Comparison of ENCODE assay signal across 11 cellular contexts in the genomic region with DNA sequence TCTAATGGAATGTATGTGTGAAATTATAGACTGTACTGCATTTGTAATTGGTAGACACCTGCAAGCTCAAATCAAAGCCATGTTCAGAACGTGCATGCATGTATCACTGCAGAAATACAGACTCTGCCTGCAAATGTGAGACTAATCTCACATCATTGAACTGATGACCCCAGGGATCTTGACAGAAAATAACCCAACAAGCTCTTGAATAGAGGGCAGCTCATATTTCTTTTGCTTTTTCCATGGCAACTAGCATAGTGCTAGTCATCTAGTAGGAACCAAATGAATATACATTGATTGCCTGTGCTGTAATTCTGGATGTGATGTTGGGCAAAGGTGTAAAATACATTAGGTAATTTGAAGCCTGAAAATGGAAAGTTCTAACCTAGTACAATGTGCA.
DNase-seq lines count a peak whose midpoint lies in the region; ATAC-seq and TF ChIP-seq lines count a peak whose summit lies in the region.
"Had no signal": no experiment of that assay in that cellular context is flagged by ENCODE, and none has a peak within 500 bp of the region (broad histone marks: within the 10 kb centered on the region; RNA-seq: fewer than 3 reads in every experiment).

No MANE protein-coding gene starts in this region.

- peak overlapping the region; percentile 73 for H3K27ac Mint-ChIP-seq in activated CD4-positive, alpha-beta memory T cell treated with anti-CD3 and anti-CD28 coated beads for 36 hours
- H3K27ac Mint-ChIP-seq in naive thymus-derived CD4-positive, alpha-beta T cell, result peak overlapping the region in 8 of 9 donors; percentile 69 to 87 (median 80)

- no peaks in the 10 kb centered on the region for H3K9me3 Mint-ChIP-seq in activated CD4-positive, alpha-beta memory T cell treated with anti-CD3 and anti-CD28 coated beads for 36 hours
- H3K9me3 Mint-ChIP-seq in naive thymus-derived CD4-positive, alpha-beta T cell, result no peaks in the 10 kb centered on the region

- DNase-seq in NCI-H748 (lab: John Stamatoyannopoulos, UW; ENCODE audit: unreplicated experiment) (peak; percentile 36), NCI-H748 treated with DMSO at 0.1 percent for 48 hours (lab: John Stamatoyannopoulos, UW) (no peak), ovary (no peak), CD1c-positive myeloid dendritic cell (ENCODE audit: extremely low spot score) (no peak)
- no peak for DNase-seq in activated CD4-positive, alpha-beta memory T cell treated with anti-CD3 and anti-CD28 coated beads for 36 hours
- no peak for DNase-seq in naive thymus-derived CD4-positive, alpha-beta T cell
- DNase-seq: amygdala, cortex of kidney had no signal

- intact Hi-C loops in activated CD4-positive, alpha-beta memory T cell treated with anti-CD3 and anti-CD28 coated beads for 36 hours (cut with micrococcal nuclease), result no loop called here
- intact Hi-C loops in naive thymus-derived CD4-positive, alpha-beta T cell (cut with micrococcal nuclease), result loop anchor here in 1 of 2 donors (1.0 kb wide), 2 partner anchors 8 kb away; no protein-coding TSS in a partner anchor
- intact Hi-C loops in ovary (cut with DNase I), result no loop called here

- WGBS in ovary, 3 donors, result 32 to 68% (median 33%) methylated on average over 1 of the region's 1 CpG

- peaks cover 37% of the 10 kb centered on the region for H3K4me1 ChIP-seq in KMS-11 (ENCODE audit: low read depth, poor library complexity, severe bottlenecking)
- H3K4me1 ChIP-seq in naive thymus-derived CD4-positive, alpha-beta T cell (ENCODE audit: control insufficient read depth in 2 of 2, insufficient read depth in 2 of 2, low read length in 2 of 2), result peaks cover 40 to 51% of the 10 kb centered on the region in 2 donors
- H3K4me1 ChIP-seq in ovary (ENCODE audit: insufficient read depth), result no peaks in the 10 kb centered on the region
- H3K4me1 ChIP-seq: vagina had no signal

- TF ChIP-seq CTCF in KMS-11 (conservative IDR thresholded peaks at IDR 0.05; ENCODE audit: low read depth, low read length), result no peak
- no peak for TF ChIP-seq CTCF in ovary (IDR thresholded peaks at IDR 0.05)

- 0 out of 2 replicates have a peak, but pooled peaks cover 3% of the 10 kb centered on the region for H4K20me1 ChIP-seq in KMS-11 (ENCODE audit: insufficient read depth)

- peaks cover 82% of the 10 kb centered on the region for H3K4me1 Mint-ChIP-seq in activated CD4-positive, alpha-beta memory T cell treated with anti-CD3 and anti-CD28 coated beads for 36 hours (ENCODE audit: low read depth)
- peaks cover 52 to 97% (median 90%) of the 10 kb centered on the region in 7 donors for H3K4me1 Mint-ChIP-seq in naive thymus-derived CD4-positive, alpha-beta T cell

- H3K79me2 ChIP-seq in KMS-11 (ENCODE audit: insufficient read depth, low read depth), result no peaks in the 10 kb centered on the region

- H3K9me3 ChIP-seq in naive thymus-derived CD4-positive, alpha-beta T cell (ENCODE audit: control insufficient read depth in 2 of 3, low read length in 3 of 3), result no peaks in the 10 kb centered on the region
- no peaks in the 10 kb centered on the region for H3K9me3 ChIP-seq in ovary
- H3K9me3 ChIP-seq: vagina had no signal

- H3K4me3 ChIP-seq in KMS-11 (IDR thresholded peaks at IDR 0.05; ENCODE audit: insufficient read depth, low read depth, low read length) (no peak overlapping the region), ovary (no peak overlapping the region)
- H3K4me3 ChIP-seq in naive thymus-derived CD4-positive, alpha-beta T cell (ENCODE audit: low read length), result no peak overlapping the region
- H3K4me3 ChIP-seq: vagina had no signal

- peaks cover 79% of the 10 kb centered on the region for H3K36me3 Mint-ChIP-seq in activated CD4-positive, alpha-beta memory T cell treated with anti-CD3 and anti-CD28 coated beads for 36 hours
- H3K36me3 Mint-ChIP-seq in naive thymus-derived CD4-positive, alpha-beta T cell, result peaks cover 48 to 86% (median 77%) of the 10 kb centered on the region in 5 donors

- POLR2A ChIA-PET in activated CD4-positive, alpha-beta memory T cell treated with anti-CD3 and anti-CD28 coated beads for 36 hours (lab: Charles Lee), result interaction anchor here (1.0 to 2.0 kb wide), 6 partner anchors 10 to 160 kb away, joined by 3 to 10 read pairs (median 4); a partner anchor contains a TSS
- POLR2A ChIA-PET in naive thymus-derived CD4-positive, alpha-beta T cell (lab: Charles Lee), result interaction anchor here (0.5 to 2.1 kb wide), 11 partner anchors 10 to 185 kb away, joined by 3 to 9 read pairs (median 3); no protein-coding TSS in a partner anchor

- H3K27ac ChIP-seq in KMS-11 (peak overlapping the region; percentile 16; the same call in 1 of the 2 replicates), ovary (no peak overlapping the region)
- no peak overlapping the region for H3K27ac ChIP-seq in naive thymus-derived CD4-positive, alpha-beta T cell (ENCODE audit: low read depth, low read length)
- H3K27ac ChIP-seq: vagina had no signal

- ATAC-seq in naive thymus-derived CD4-positive, alpha-beta T cell, result no peak
- no peak for ATAC-seq in GM21367 (IDR thresholded peaks at IDR 0.05; ENCODE audit: unreplicated experiment)

- H3K4me3 Mint-ChIP-seq in activated CD4-positive, alpha-beta memory T cell treated with anti-CD3 and anti-CD28 coated beads for 36 hours, result peak overlapping the region; percentile 1
- peak overlapping the region in 6 of 10 donors; percentile 5 to 68 (median 55) for H3K4me3 Mint-ChIP-seq in naive thymus-derived CD4-positive, alpha-beta T cell

- peak overlapping the region; percentile 39 for H3K4me2 ChIP-seq in KMS-11

- H2AFZ ChIP-seq in KMS-11 (ENCODE audit: low read depth), result no peak overlapping the region

- no peak overlapping the region for H3K9ac ChIP-seq in KMS-11

- H3K27me3 ChIP-seq in KMS-11 (ENCODE audit: insufficient read depth, low read depth) (no peaks in the 10 kb centered on the region), ovary (no peaks in the 10 kb centered on the region)
- no peaks in the 10 kb centered on the region for H3K27me3 ChIP-seq in naive thymus-derived CD4-positive, alpha-beta T cell (ENCODE audit: control insufficient read depth in 2 of 2, insufficient read depth in 2 of 2, low read length in 2 of 2)
- H3K27me3 ChIP-seq: vagina had no signal

- H3K36me3 ChIP-seq in KMS-11 (ENCODE audit: insufficient read depth) (no peaks in the 10 kb centered on the region), ovary (no peaks in the 10 kb centered on the region)
- peaks cover 48 to 84% (median 63%) of the 10 kb centered on the region in 3 experiments for H3K36me3 ChIP-seq in naive thymus-derived CD4-positive, alpha-beta T cell (ENCODE audit: control insufficient read depth in 2 of 3, insufficient read depth in 3 of 3, low read length in 3 of 3)
- H3K36me3 ChIP-seq: vagina had no signal

- TF ChIP-seq POLR2A in ovary (IDR thresholded peaks at IDR 0.05), result no peak

- H3K27me3 Mint-ChIP-seq in activated CD4-positive, alpha-beta memory T cell treated with anti-CD3 and anti-CD28 coated beads for 36 hours, result no peaks in the 10 kb centered on the region
- H3K27me3 Mint-ChIP-seq in naive thymus-derived CD4-positive, alpha-beta T cell, result no peaks in the 10 kb centered on the region

- no peak for TF ChIP-seq EP300 in ovary (IDR thresholded peaks at IDR 0.05)

- CTCF ChIA-PET in activated CD4-positive, alpha-beta memory T cell treated with anti-CD3 and anti-CD28 coated beads for 36 hours (lab: Charles Lee), result interaction anchor here (0.8 to 1.5 kb wide), 7 partner anchors 12 to 412 kb away, joined by 3 to 4 read pairs (median 3); no protein-coding TSS in a partner anchor
- CTCF ChIA-PET in naive thymus-derived CD4-positive, alpha-beta T cell (lab: Charles Lee), result interaction anchor here (0.6 to 2.8 kb wide), 6 partner anchors 56 to 339 kb away, joined by 3 to 9 read pairs (median 4); no protein-coding TSS in a partner anchor
